1 cellular context compared by ENCODE assay signal in genomic region chr10:30433286-30433778, GRCh38.
TF ChIP-seq lines count a peak whose summit lies in the region.

No MANE protein-coding gene starts in this region.

TF ChIP-seq in HEK293, 187 proteins besides CTCF, POLR2A, EP300 and RAD21 (continued from another document):
- TF ChIP-seq ZBTB49 (tag by site-specific recombination; IDR thresholded peaks at IDR 0.05; ENCODE audit: low read depth), result no peak
- TF ChIP-seq ZNF394 (tag by site-specific recombination; IDR thresholded peaks at IDR 0.05; ENCODE audit: borderline replicate concordance), result no peak
- no peak for TF ChIP-seq ZSCAN4 (tag by site-specific recombination; IDR thresholded peaks at IDR 0.05)
- no peak for TF ChIP-seq ZNF670 (tag by site-specific recombination; IDR thresholded peaks at IDR 0.05; ENCODE audit: low read depth)
- peak; percentile 72; the same call in 1 of the 2 replicates for TF ChIP-seq ZNF423 (tag by site-specific recombination; IDR thresholded peaks at IDR 0.05)
- TF ChIP-seq ZSCAN23 (tag by site-specific recombination; IDR thresholded peaks at IDR 0.05), result no peak
- TF ChIP-seq ZBTB20 (tag by site-specific recombination; IDR thresholded peaks at IDR 0.05), result peak; percentile 45
- TF ChIP-seq ZNF449 (tag by site-specific recombination; IDR thresholded peaks at IDR 0.05), result peak; percentile 31; the same call in 1 of the 2 replicates
- no peak for TF ChIP-seq ZBTB1 (tag by site-specific recombination; IDR thresholded peaks at IDR 0.05)
- no peak for TF ChIP-seq PATZ1 (tag by site-specific recombination; IDR thresholded peaks at IDR 0.05)
- TF ChIP-seq ZNF548 (tag by site-specific recombination; IDR thresholded peaks at IDR 0.05), result no peak
- no peak for TF ChIP-seq ZNF600 (tag by site-specific recombination; IDR thresholded peaks at IDR 0.05)
- no peak for TF ChIP-seq ZNF623 (tag by site-specific recombination; IDR thresholded peaks at IDR 0.05)
- no peak for TF ChIP-seq HOXC10 (CRISPR knock-in tag; IDR thresholded peaks at IDR 0.05)
- no peak for TF ChIP-seq ZNF280D (tag by site-specific recombination; IDR thresholded peaks at IDR 0.05)
- TF ChIP-seq ZNF692 (tag by site-specific recombination; IDR thresholded peaks at IDR 0.05), result peak; percentile 54
- TF ChIP-seq ZNF324 (tag by site-specific recombination; IDR thresholded peaks at IDR 0.05), result peak; percentile 57; the same call in 1 of the 2 replicates
- no peak for TF ChIP-seq REPIN1 (tag by site-specific recombination; IDR thresholded peaks at IDR 0.05; ENCODE audit: low read depth)
- no peak for TF ChIP-seq SP2 (tag by site-specific recombination; IDR thresholded peaks at IDR 0.05)
- TF ChIP-seq GLIS2 (tag by site-specific recombination; IDR thresholded peaks at IDR 0.05), result peak; percentile 87
- TF ChIP-seq KLF1 (tag by site-specific recombination; IDR thresholded peaks at IDR 0.05), result no peak
- no peak for TF ChIP-seq MZF1 (tag by site-specific recombination; IDR thresholded peaks at IDR 0.05; ENCODE audit: borderline replicate concordance)
- TF ChIP-seq ZNF112 (tag by site-specific recombination; IDR thresholded peaks at IDR 0.05), result no peak
- no peak for TF ChIP-seq ZNF48 (tag by site-specific recombination; IDR thresholded peaks at IDR 0.05)
- TF ChIP-seq REST (tag by site-specific recombination; IDR thresholded peaks at IDR 0.05), result no peak
- TF ChIP-seq ZNF560 (tag by site-specific recombination; IDR thresholded peaks at IDR 0.05; ENCODE audit: borderline replicate concordance), result no peak
